ENCODE assay signal across 9 cellular contexts in the genomic region with DNA sequence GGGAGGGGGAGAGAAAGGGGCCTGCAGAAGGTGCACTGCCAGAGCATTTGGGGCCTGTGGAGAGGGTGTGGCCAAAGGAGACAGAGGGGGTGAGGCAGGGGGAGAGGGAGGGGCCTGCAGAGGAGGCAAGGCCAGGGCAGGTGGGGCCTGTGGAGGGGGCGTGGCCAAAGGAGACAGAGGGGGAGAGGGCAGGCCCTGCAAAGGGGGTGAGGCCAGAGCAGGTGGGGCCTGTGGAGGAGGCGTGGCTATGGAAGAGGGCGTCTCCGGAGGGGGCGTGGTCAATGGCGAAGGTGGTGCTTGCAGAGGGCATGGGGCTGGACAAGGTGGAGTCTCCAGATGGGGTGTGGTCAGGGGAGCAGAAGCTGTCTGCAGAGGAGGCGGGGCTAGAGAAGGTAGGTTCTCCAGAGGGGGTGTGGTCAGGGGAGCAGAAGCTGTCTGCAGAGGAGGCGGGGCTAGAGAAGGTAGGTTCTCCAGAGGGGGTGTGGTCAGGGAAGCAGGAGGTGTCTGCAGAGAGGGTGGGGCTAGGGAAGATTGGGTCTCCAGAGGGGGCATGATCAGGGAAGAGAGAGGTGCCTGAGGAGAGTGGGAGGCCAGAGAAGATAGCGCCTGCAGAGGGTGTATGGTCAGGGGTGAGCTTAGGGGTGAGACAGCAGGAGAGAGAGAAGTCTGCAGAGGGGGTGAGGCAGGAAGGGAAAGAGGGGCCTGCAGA. TPM values are rescaled to one million over a fixed set of nuclear protein-coding genes. Genes with fewer than 3 reads are reported as not detected.
DNase-seq lines count a peak whose midpoint lies in the region; ATAC-seq and TF ChIP-seq lines count a peak whose summit lies in the region.
"Had no signal": no experiment of that assay in that cellular context is flagged by ENCODE, and none has a peak within 500 bp of the region (broad histone marks: within the 10 kb centered on the region; RNA-seq: fewer than 3 reads in every experiment).

No MANE protein-coding gene starts in this region.

- no peak overlapping the region for H3K4me3 Mint-ChIP-seq in activated CD8-positive, alpha-beta T cell treated with anti-CD3 and anti-CD28 coated beads for 36 hours
- H3K4me3 Mint-ChIP-seq: stimulated activated naive CD8-positive, alpha-beta T cell treated with anti-CD3 and anti-CD28 coated beads, Interleukin-15, Interleukin-2, amounts not matched to agents 100 ng/mL and 50 ng/mL, for 24 hours had no signal

- intact Hi-C loops in activated CD8-positive, alpha-beta T cell treated with anti-CD3 and anti-CD28 coated beads for 36 hours (cut with micrococcal nuclease): no loop called here

- no peaks in the 10 kb centered on the region for H3K36me3 Mint-ChIP-seq in activated CD8-positive, alpha-beta T cell treated with anti-CD3 and anti-CD28 coated beads for 36 hours (ENCODE audit: low read depth)

- ATAC-seq in activated CD8-positive, alpha-beta T cell treated with anti-CD3 and anti-CD28 coated beads for 36 hours: peak; percentile 14
- no peak for ATAC-seq in GM19351 (IDR thresholded peaks at IDR 0.05; ENCODE audit: unreplicated experiment)

- H3K4me1 Mint-ChIP-seq in activated CD8-positive, alpha-beta T cell treated with anti-CD3 and anti-CD28 coated beads for 36 hours (ENCODE audit: low read depth): peaks cover 35% of the 10 kb centered on the region

- DNase-seq in activated T-cell treated with anti-CD3 and anti-CD28 coated beads for 48 hours (ENCODE audit: low read depth) (peak; percentile 68), activated T-cell treated with anti-CD3 and anti-CD28 coated beads for 4 hours (no peak), NCI-H526 (lab: John Stamatoyannopoulos, UW) (peak; percentile 30 to 74), fibroblast of the aortic adventitia (ENCODE audit: low read depth) (peak; percentile 46), Ammon's horn (ENCODE audit: low spot score) (no peak)
- peak; percentile 82 for DNase-seq in activated CD8-positive, alpha-beta T cell treated with anti-CD3 and anti-CD28 coated beads for 36 hours
- DNase-seq in stimulated activated CD4-positive, alpha-beta T cell treated with anti-CD3 and anti-CD28 coated beads, Interleukin-4, amount 100 ng/mL, for 24 hours: peak; percentile 40

- H3K27me3 Mint-ChIP-seq in activated CD8-positive, alpha-beta T cell treated with anti-CD3 and anti-CD28 coated beads for 36 hours: peaks cover 32% of the 10 kb centered on the region

- no peak overlapping the region for H3K27ac Mint-ChIP-seq in activated CD8-positive, alpha-beta T cell treated with anti-CD3 and anti-CD28 coated beads for 36 hours

- no peak for TF ChIP-seq CTCF in activated CD8-positive, alpha-beta T cell treated with anti-CD3 and anti-CD28 coated beads for 36 hours (IDR thresholded peaks at IDR 0.05)
- no peak for TF ChIP-seq CTCF in fibroblast of the aortic adventitia (IDR thresholded peaks at IDR 0.05; ENCODE audit: insufficient read depth, low read length)

- POLR2A ChIA-PET in activated CD8-positive, alpha-beta T cell treated with anti-CD3 and anti-CD28 coated beads for 36 hours (lab: Charles Lee): interaction anchor here (0.6 kb wide), 1 partner anchor 1202 kb away, joined by 3 read pairs; no protein-coding TSS in a partner anchor

- H3K4me3 ChIP-seq in fibroblast of the aortic adventitia (ENCODE audit: low read depth, low read length): no peak overlapping the region

- CTCF ChIA-PET in activated CD8-positive, alpha-beta T cell treated with anti-CD3 and anti-CD28 coated beads for 36 hours (lab: Charles Lee): no interaction called here

- no peaks in the 10 kb centered on the region for H3K9me3 Mint-ChIP-seq in activated CD8-positive, alpha-beta T cell treated with anti-CD3 and anti-CD28 coated beads for 36 hours
- H3K9me3 Mint-ChIP-seq: stimulated activated naive CD8-positive, alpha-beta T cell treated with anti-CD3 and anti-CD28 coated beads, Interleukin-15, Interleukin-2, amounts not matched to agents 100 ng/mL and 50 ng/mL, for 24 hours had no signal

RNA-seq across cellular contexts. Expression of a gene that starts 3.5 kb away (rescaled TPM):
- under 1 TPM in 1 of 2 experiments, not detected in 1; 0.20 TPM for total RNA-seq in activated CD8-positive, alpha-beta T cell treated with anti-CD3 and anti-CD28 coated beads for 36 hours
- 0.09 and 0.90 TPM in 2 replicates for total RNA-seq in fibroblast of the aortic adventitia (ENCODE audit: low replicate concordance)

RNA-seq across cellular contexts. Expression of a gene that starts 17.6 kb away (rescaled TPM):
- total RNA-seq in activated CD8-positive, alpha-beta T cell treated with anti-CD3 and anti-CD28 coated beads for 36 hours: not detected
- 2.1 and 5.2 TPM in 2 replicates for total RNA-seq in fibroblast of the aortic adventitia (ENCODE audit: low replicate concordance)

RNA-seq across cellular contexts. Expression of a gene that starts 33.0 kb away (rescaled TPM):
- total RNA-seq in activated CD8-positive, alpha-beta T cell treated with anti-CD3 and anti-CD28 coated beads for 36 hours: 10 to 100 TPM; 36.8 to 37.0 TPM
- total RNA-seq in fibroblast of the aortic adventitia (ENCODE audit: low replicate concordance): 3.4 and 10.2 TPM in 2 replicates

RNA-seq across cellular contexts. Expression of a gene that starts 40.7 kb away (rescaled TPM):
- total RNA-seq in activated CD8-positive, alpha-beta T cell treated with anti-CD3 and anti-CD28 coated beads for 36 hours: 1 to 10 TPM; 3.4 to 3.9 TPM
- 16.6 and 22.3 TPM in 2 replicates for total RNA-seq in fibroblast of the aortic adventitia (ENCODE audit: low replicate concordance)

RNA-seq across cellular contexts. Expression of a gene that starts 43.9 kb away (rescaled TPM):
- total RNA-seq in activated CD8-positive, alpha-beta T cell treated with anti-CD3 and anti-CD28 coated beads for 36 hours: 1 to 10 TPM; 5.1 to 5.9 TPM
- 0.99 and 1.3 TPM in 2 replicates for total RNA-seq in fibroblast of the aortic adventitia (ENCODE audit: low replicate concordance)

Comparison
In these comparisons a context has a peak if more than half of its experiments do, and no peak if none do; other contexts are left out.
1. DNase-seq: peak in activated T-cell treated with anti-CD3 and anti-CD28 coated beads for 48 hours (single experiment), NCI-H526 (2 of 2), activated CD8-positive, alpha-beta T cell treated with anti-CD3 and anti-CD28 coated beads for 36 hours (single experiment), fibroblast of the aortic adventitia (single experiment) and stimulated activated CD4-positive, alpha-beta T cell treated with anti-CD3 and anti-CD28 coated beads, Interleukin-4, amount 100 ng/mL, for 24 hours (single experiment); none in activated T-cell treated with anti-CD3 and anti-CD28 coated beads for 4 hours (single experiment) and Ammon's horn (single experiment).